Comparison of ENCODE assay signal across 19 cellular contexts in genomic region chr18:39622431-39622830, GRCh38.
DNase-seq lines count a peak whose midpoint lies in the region; ATAC-seq and TF ChIP-seq lines count a peak whose summit lies in the region.
"Had no signal": no experiment of that assay in that cellular context is flagged by ENCODE, and none has a peak within 500 bp of the region (broad histone marks: within the 10 kb centered on the region; RNA-seq: fewer than 3 reads in every experiment).

No MANE protein-coding gene starts in this region.

- no peak for TF ChIP-seq RAD21 in Ishikawa (IDR thresholded peaks at IDR 0.05; ENCODE audit: low read depth)

- no peak overlapping the region for H3K4me3 ChIP-seq in smooth muscle cell
- no peak overlapping the region for H3K4me3 ChIP-seq in adrenal gland
- H3K4me3 ChIP-seq: Peyer's patch had no signal

- H3K4me2 ChIP-seq in smooth muscle cell: peak overlapping the region; percentile 4

- H3K9me3 Mint-ChIP-seq in chondrocyte (ENCODE audit: low read depth): no peaks in the 10 kb centered on the region
- H3K9me3 Mint-ChIP-seq in WTC11: peaks cover 15% of the 10 kb centered on the region
- peaks cover 0 to 6% of the 10 kb centered on the region in 2 donors for H3K9me3 Mint-ChIP-seq in stimulated activated naive B cell treated with anti-CD40 and anti-IgM and Interleukin-4, amounts not matched to agents 10 μg/mL and 1 μg/mL and 100 μg/mL, for 72 hours

- no peaks in the 10 kb centered on the region for H3K27me3 ChIP-seq in smooth muscle cell (ENCODE audit: low read depth)
- no peaks in the 10 kb centered on the region for H3K27me3 ChIP-seq in adrenal gland
- H3K27me3 ChIP-seq: BE2C, Peyer's patch had no signal

- POLR2A ChIA-PET in WTC11 (lab: Charles Lee): no interaction called here

- H3K36me3 ChIP-seq in smooth muscle cell (ENCODE audit: low read depth): no peaks in the 10 kb centered on the region
- H3K36me3 ChIP-seq in adrenal gland (replicated peaks in 1 of 2): no peaks in the 10 kb centered on the region
- H3K36me3 ChIP-seq: BE2C, Peyer's patch had no signal

- H3K36me3 Mint-ChIP-seq in chondrocyte (ENCODE audit: low read depth) (no peaks in the 10 kb centered on the region), WTC11 (peaks cover 14% of the 10 kb centered on the region)
- no peaks in the 10 kb centered on the region for H3K36me3 Mint-ChIP-seq in stimulated activated naive B cell treated with anti-CD40 and anti-IgM and Interleukin-4, amounts not matched to agents 10 μg/mL and 1 μg/mL and 100 μg/mL, for 72 hours
- H3K36me3 Mint-ChIP-seq: IgD-negative memory B cell had no signal

- intact Hi-C loops in adrenal gland (cut with DNase I): no loop called here

- no peaks in the 10 kb centered on the region for H3F3A ChIP-seq in smooth muscle cell (ENCODE audit: low read depth)

- H3K27ac Mint-ChIP-seq in chondrocyte (ENCODE audit: unreplicated experiment): peak overlapping the region; percentile 49
- H3K27ac Mint-ChIP-seq in WTC11: no peak overlapping the region
- H3K27ac Mint-ChIP-seq in stimulated activated naive B cell treated with anti-CD40 and anti-IgM and Interleukin-4, amounts not matched to agents 10 μg/mL and 1 μg/mL and 100 μg/mL, for 72 hours: no peak overlapping the region
- H3K27ac Mint-ChIP-seq: IgD-negative memory B cell had no signal

- ATAC-seq in WTC11: no peak
- ATAC-seq in stimulated activated naive B cell treated with anti-CD40 and anti-IgM and Interleukin-4, amounts not matched to agents 10 μg/mL and 1 μg/mL and 100 μg/mL, for 72 hours (replicated peaks): no peak
- ATAC-seq: HCT116 had no signal

- H3K79me2 ChIP-seq in smooth muscle cell (ENCODE audit: low read depth): no peaks in the 10 kb centered on the region

- WGBS in smooth muscle cell (ENCODE audit: low lambda C conversion rate): 35% methylated on average over 1 of the region's 1 CpG
- WGBS in adrenal gland, 4 donors: 62 to 86% (median 84%) methylated on average over 1 of the region's 1 CpG

- H3K4me1 Mint-ChIP-seq in chondrocyte (ENCODE audit: low read depth) (peaks cover 34% of the 10 kb centered on the region), WTC11 (peaks cover 25% of the 10 kb centered on the region)
- no peaks in the 10 kb centered on the region for H3K4me1 Mint-ChIP-seq in stimulated activated naive B cell treated with anti-CD40 and anti-IgM and Interleukin-4, amounts not matched to agents 10 μg/mL and 1 μg/mL and 100 μg/mL, for 72 hours

- H3K4me3 Mint-ChIP-seq in chondrocyte (ENCODE audit: unreplicated experiment): no peak overlapping the region
- no peak overlapping the region for H3K4me3 Mint-ChIP-seq in WTC11
- no peak overlapping the region for H3K4me3 Mint-ChIP-seq in stimulated activated naive B cell treated with anti-CD40 and anti-IgM and Interleukin-4, amounts not matched to agents 10 μg/mL and 1 μg/mL and 100 μg/mL, for 72 hours
- H3K4me3 Mint-ChIP-seq: IgD-negative memory B cell had no signal

- DNase-seq in chondrocyte (ENCODE audit: low spot score) (no peak), kidney tubule cell (ENCODE audit: low spot score) (peak; percentile 18), smooth muscle cell (lab: John Stamatoyannopoulos, UW; ENCODE audit: unreplicated experiment) (no peak), WTC11 (ENCODE audit: low spot score) (no peak), adrenal gland (no peak)
- no peak for DNase-seq in stimulated activated naive B cell treated with anti-CD40 and anti-IgM and Interleukin-4, amounts not matched to agents 10 μg/mL and 1 μg/mL and 100 μg/mL, for 72 hours
- DNase-seq: BE2C, Karpas-422, MV-4-11, NCI-H1105 treated with DMSO at 0.1 percent for 48 hours, NCI-H1694, NCI-H2081, NCI-H2171, NCI-H524 treated with DMSO at 0.1 percent for 48 hours, NCI-H82, Peyer's patch had no signal

- no peak for TF ChIP-seq CTCF in chondrocyte (IDR thresholded peaks at IDR 0.05)
- no peak for TF ChIP-seq CTCF in smooth muscle cell (IDR thresholded peaks at IDR 0.05; ENCODE audit: borderline replicate concordance, insufficient read depth, poor library complexity, severe bottlenecking)
- no peak for TF ChIP-seq CTCF in WTC11 (IDR thresholded peaks at IDR 0.05)
- no peak for TF ChIP-seq CTCF in adrenal gland (IDR thresholded peaks at IDR 0.05)

- TF ChIP-seq POLR2A in adrenal gland (IDR thresholded peaks at IDR 0.05): no peak

- CTCF ChIA-PET in WTC11 (lab: Charles Lee): no interaction called here

- no peak overlapping the region for H2AFZ ChIP-seq in smooth muscle cell (ENCODE audit: low read depth)

- TF ChIP-seq EP300 in Ishikawa (IDR thresholded peaks at IDR 0.05; ENCODE audit: borderline replicate concordance): no peak

- H3K27ac ChIP-seq in smooth muscle cell (ENCODE audit: low read depth) (no peak overlapping the region), adrenal gland (no peak overlapping the region)
- H3K27ac ChIP-seq: Peyer's patch had no signal

- H3K9me3 ChIP-seq in smooth muscle cell (replicated peaks; ENCODE audit: low read depth) (no peaks in the 10 kb centered on the region), adrenal gland (replicated peaks in 1 of 3) (no peaks in the 10 kb centered on the region)
- H3K9me3 ChIP-seq: BE2C, Peyer's patch had no signal

- no peaks in the 10 kb centered on the region for H3K4me1 ChIP-seq in smooth muscle cell (ENCODE audit: low read depth)
- H3K4me1 ChIP-seq in adrenal gland (replicated peaks in 1 of 2): no peaks in the 10 kb centered on the region
- H3K4me1 ChIP-seq: BE2C, Peyer's patch had no signal

- H3K27me3 Mint-ChIP-seq in chondrocyte (ENCODE audit: low read depth): no peaks in the 10 kb centered on the region
- H3K27me3 Mint-ChIP-seq in WTC11 (ENCODE audit: low read depth): no peaks in the 10 kb centered on the region
- no peaks in the 10 kb centered on the region for H3K27me3 Mint-ChIP-seq in stimulated activated naive B cell treated with anti-CD40 and anti-IgM and Interleukin-4, amounts not matched to agents 10 μg/mL and 1 μg/mL and 100 μg/mL, for 72 hours
- H3K27me3 Mint-ChIP-seq: IgD-negative memory B cell had no signal

- no peak overlapping the region for H3K9ac ChIP-seq in smooth muscle cell (ENCODE audit: low read depth)

- no peaks in the 10 kb centered on the region for H4K20me1 ChIP-seq in smooth muscle cell (ENCODE audit: low read depth)

TF ChIP-seq in Ishikawa, 13 proteins besides CTCF, POLR2A, EP300 and RAD21:
- 0 out of 2 replicates have a peak, but pooled peaks have one; percentile 34 for TF ChIP-seq TEAD4 (IDR thresholded peaks at IDR 0.05)
- TF ChIP-seq FOXM1 (IDR thresholded peaks at IDR 0.05; ENCODE audit: borderline replicate concordance, low read depth): no peak

TF ChIP-seq in WTC11, 78 proteins besides CTCF, POLR2A, EP300 and RAD21 (continues in another document):
- TF ChIP-seq FOXP1 (CRISPR knock-in tag; IDR thresholded peaks at IDR 0.05; ENCODE audit: borderline replicate concordance) (no peak), NFYB (CRISPR knock-in tag; conservative IDR thresholded peaks at IDR 0.05; ENCODE audit: low read depth) (no peak), ZNF317 (CRISPR knock-in tag; IDR thresholded peaks at IDR 0.05; ENCODE audit: borderline replicate concordance, low read depth) (no peak), ZNF423 (CRISPR knock-in tag; IDR thresholded peaks at IDR 0.05) (no peak), MYBL2 (CRISPR knock-in tag; IDR thresholded peaks at IDR 0.05) (no peak), PRRX2 (CRISPR knock-in tag; IDR thresholded peaks at IDR 0.05) (no peak), AFF4 (CRISPR knock-in tag; IDR thresholded peaks at IDR 0.05; ENCODE audit: borderline replicate concordance) (no peak), ATF6 (CRISPR knock-in tag; IDR thresholded peaks at IDR 0.05) (no peak), ZNF219 (CRISPR knock-in tag; IDR thresholded peaks at IDR 0.05; ENCODE audit: borderline replicate concordance) (no peak)
